1 cellular context compared by ENCODE assay signal in the genomic region with DNA sequence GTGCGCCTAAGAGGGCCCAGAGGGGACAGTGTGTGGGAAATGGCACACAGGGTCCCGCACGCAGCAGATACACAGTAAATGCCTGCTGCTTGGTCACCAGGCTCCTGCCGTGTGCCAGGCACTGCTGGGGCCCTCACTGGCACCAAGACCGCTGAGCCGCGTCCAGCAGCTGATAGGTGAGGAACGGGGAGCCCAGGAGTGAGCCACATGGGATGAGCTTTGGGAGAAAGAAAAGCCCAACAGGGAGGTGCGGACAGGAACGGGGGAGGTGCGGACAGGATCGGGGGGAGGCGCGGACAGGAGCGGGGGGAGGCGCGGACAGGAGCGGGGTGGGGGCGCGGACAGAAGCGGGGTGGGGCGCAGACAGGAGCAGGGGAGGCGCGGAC.
TF ChIP-seq lines count a peak whose summit lies in the region.

No MANE protein-coding gene starts in this region.

TF ChIP-seq in IMR-90, 13 proteins besides CTCF, POLR2A, EP300 and RAD21:
- TF ChIP-seq BHLHE40 (IDR thresholded peaks at IDR 0.05; ENCODE audit: low read depth, low read length) (no peak), RCOR1 (IDR thresholded peaks at IDR 0.05; ENCODE audit: insufficient replicate concordance, low read length) (no peak), CHD1 (IDR thresholded peaks at IDR 0.05; ENCODE audit: low read depth, low read length) (no peak), MXI1 (IDR thresholded peaks at IDR 0.05; ENCODE audit: borderline replicate concordance, low read depth, low read length) (no peak), NFE2L2 (IDR thresholded peaks at IDR 0.05; ENCODE audit: low read depth, low read length) (no peak), CEBPB (IDR thresholded peaks at IDR 0.05; ENCODE audit: low read depth, low read length) (no peak), MAZ (IDR thresholded peaks at IDR 0.05; ENCODE audit: borderline replicate concordance, low read depth, low read length) (no peak), SMC3 (IDR thresholded peaks at IDR 0.05; ENCODE audit: low read depth, low read length) (no peak), MAFK (IDR thresholded peaks at IDR 0.05; ENCODE audit: low read depth, low read length) (no peak), FOS (IDR thresholded peaks at IDR 0.05; ENCODE audit: low read depth, low read length) (no peak), RFX5 (IDR thresholded peaks at IDR 0.05; ENCODE audit: low read depth, low read length) (no peak)
- TF ChIP-seq, protein P1, sequence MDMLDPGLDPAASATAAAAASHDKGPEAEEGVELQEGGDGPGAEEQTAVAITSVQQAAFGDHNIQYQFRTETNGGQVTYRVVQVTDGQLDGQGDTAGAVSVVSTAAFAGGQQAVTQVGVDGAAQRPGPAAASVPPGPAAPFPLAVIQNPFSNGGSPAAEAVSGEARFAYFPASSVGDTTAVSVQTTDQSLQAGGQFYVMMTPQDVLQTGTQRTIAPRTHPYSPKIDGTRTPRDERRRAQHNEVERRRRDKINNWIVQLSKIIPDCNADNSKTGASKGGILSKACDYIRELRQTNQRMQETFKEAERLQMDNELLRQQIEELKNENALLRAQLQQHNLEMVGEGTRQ (IDR thresholded peaks at IDR 0.05; ENCODE audit: low read depth, low read length) = no peak
- TF ChIP-seq, protein P2, sequence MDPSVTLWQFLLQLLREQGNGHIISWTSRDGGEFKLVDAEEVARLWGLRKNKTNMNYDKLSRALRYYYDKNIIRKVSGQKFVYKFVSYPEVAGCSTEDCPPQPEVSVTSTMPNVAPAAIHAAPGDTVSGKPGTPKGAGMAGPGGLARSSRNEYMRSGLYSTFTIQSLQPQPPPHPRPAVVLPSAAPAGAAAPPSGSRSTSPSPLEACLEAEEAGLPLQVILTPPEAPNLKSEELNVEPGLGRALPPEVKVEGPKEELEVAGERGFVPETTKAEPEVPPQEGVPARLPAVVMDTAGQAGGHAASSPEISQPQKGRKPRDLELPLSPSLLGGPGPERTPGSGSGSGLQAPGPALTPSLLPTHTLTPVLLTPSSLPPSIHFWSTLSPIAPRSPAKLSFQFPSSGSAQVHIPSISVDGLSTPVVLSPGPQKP (IDR thresholded peaks at IDR 0.05; ENCODE audit: borderline replicate concordance, low read depth, low read length) = no peak
TF ChIP-seq in IMR-90: peak in this region for 0.
